10 cellular contexts compared by ENCODE assay signal in the genomic region with DNA sequence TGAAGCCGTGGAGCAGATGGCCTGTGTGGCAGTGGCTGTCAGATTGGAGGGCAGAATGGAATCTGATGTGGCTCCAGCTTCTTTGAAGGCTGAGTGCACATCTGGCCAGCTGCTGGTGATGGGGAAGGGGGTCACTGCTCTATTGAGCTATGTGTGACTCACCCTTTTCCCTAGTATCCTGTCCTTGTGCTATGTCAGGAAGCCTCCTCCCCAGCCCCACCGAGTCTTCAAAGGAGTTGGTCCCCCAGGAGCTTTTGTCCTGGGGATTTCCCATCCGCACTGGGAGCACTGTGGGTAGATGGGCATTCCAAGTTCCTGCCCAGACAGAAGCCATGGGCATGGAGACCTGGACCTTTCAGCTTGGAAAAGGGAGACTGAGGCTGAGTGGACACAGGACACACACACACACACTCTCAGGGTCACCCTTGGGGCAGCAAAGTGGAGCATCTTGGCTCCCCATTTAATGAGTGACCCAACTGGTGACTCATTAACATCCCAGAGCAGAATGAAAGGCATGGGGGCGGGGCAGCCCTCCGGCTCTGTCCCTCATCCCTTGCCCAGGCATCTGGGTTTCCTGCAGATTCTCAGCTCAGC. TPM values are rescaled to one million over a fixed set of nuclear protein-coding genes. Genes with fewer than 3 reads are reported as not detected.
DNase-seq lines count a peak whose midpoint lies in the region; ATAC-seq and TF ChIP-seq lines count a peak whose summit lies in the region.
"Had no signal": no experiment of that assay in that cellular context is flagged by ENCODE, and none has a peak within 500 bp of the region (broad histone marks: within the 10 kb centered on the region; RNA-seq: fewer than 3 reads in every experiment).

No MANE protein-coding gene starts in this region.

- TF ChIP-seq CTCF in heart right ventricle (IDR thresholded peaks at IDR 0.05), result no peak

- no peaks in the 10 kb centered on the region for H3K27me3 ChIP-seq in heart right ventricle

- H3K9me3 ChIP-seq in heart right ventricle, result no peaks in the 10 kb centered on the region

- peak; percentile 71 for DNase-seq in GM04503 (ENCODE audit: low read depth)
- peak; percentile 60 to 62 for DNase-seq in heart right ventricle
- no peak for DNase-seq in skeletal muscle cell (ENCODE audit: low read depth)
- DNase-seq in middle frontal gyrus (ENCODE audit: extremely low spot score, low spot score), result no peak
- no peak for DNase-seq in medulla oblongata (ENCODE audit: extremely low spot score)
- DNase-seq: retina had no signal

- H3K4me3 ChIP-seq in heart right ventricle (peak overlapping the region in 8 of 10 donors; percentile 72 to 99 (median 88)), skeletal muscle cell (ENCODE audit: low read depth, low read length) (peak overlapping the region; percentile 99)

- no peaks in the 10 kb centered on the region for H3K27me3 Mint-ChIP-seq in activated T-helper 17 cell treated with anti-CD3 and anti-CD28 coated beads, Interleukin-2, amount 50 U/mL, for 72 hours

- intact Hi-C loops in heart right ventricle (cut with DNase I), result no loop called here

- H3K4me1 ChIP-seq in heart right ventricle, result peaks cover 26 to 88% (median 69%) of the 10 kb centered on the region in 9 donors

- no peak overlapping the region for H3K4me3 Mint-ChIP-seq in activated T-helper 17 cell treated with anti-CD3 and anti-CD28 coated beads, Interleukin-2, amount 50 U/mL, for 72 hours

- WGBS in heart right ventricle, 2 donors, result 22 to 27% methylated on average over 5 of the region's 5 CpGs

- H3K36me3 ChIP-seq in heart right ventricle, result peaks cover 10 to 53% (median 39%) of the 10 kb centered on the region in 9 donors

- peak overlapping the region; percentile 98 to 100 (median 99) for H3K27ac ChIP-seq in heart right ventricle

- ATAC-seq in activated T-helper 17 cell treated with anti-CD3 and anti-CD28 coated beads, Interleukin-2, amount 50 U/mL, for 72 hours (replicated peaks), result no peak
- ATAC-seq in heart right ventricle (peak in 4 of 8 donors; percentile 22 to 38 (median 28)), GM19463 (IDR thresholded peaks at IDR 0.05; ENCODE audit: unreplicated experiment) (no peak), HG02610 (IDR thresholded peaks at IDR 0.05; ENCODE audit: unreplicated experiment) (no peak)

- H3K27ac Mint-ChIP-seq in activated T-helper 17 cell treated with anti-CD3 and anti-CD28 coated beads, Interleukin-2, amount 50 U/mL, for 72 hours, result peak overlapping the region; percentile 43
- H3K27ac Mint-ChIP-seq: activated T-helper 1 cell treated with anti-CD3 and anti-CD28 coated beads, Interleukin-12 subunit alpha, Interleukin-12 subunit beta, Interleukin-2, Interleukin-4 antibody, amounts not matched to agents 30 ng/mL and 10 ng/mL and 1 ng/mL, durations not matched to agents 14 hours and 24 hours and 36 hours had no signal

- H3K4me1 Mint-ChIP-seq in activated T-helper 17 cell treated with anti-CD3 and anti-CD28 coated beads, Interleukin-2, amount 50 U/mL, for 72 hours, result no peaks in the 10 kb centered on the region

- peaks cover 25% of the 10 kb centered on the region for H3K36me3 Mint-ChIP-seq in activated T-helper 17 cell treated with anti-CD3 and anti-CD28 coated beads, Interleukin-2, amount 50 U/mL, for 72 hours (ENCODE audit: low read depth)

- no peaks in the 10 kb centered on the region for H3K9me3 Mint-ChIP-seq in activated T-helper 17 cell treated with anti-CD3 and anti-CD28 coated beads, Interleukin-2, amount 50 U/mL, for 72 hours
- H3K9me3 Mint-ChIP-seq: activated T-helper 1 cell treated with anti-CD3 and anti-CD28 coated beads, Interleukin-12 subunit alpha, Interleukin-12 subunit beta, Interleukin-2, Interleukin-4 antibody, amounts not matched to agents 30 ng/mL and 10 ng/mL and 1 ng/mL, durations not matched to agents 14 hours and 24 hours and 36 hours had no signal

RNA-seq across cellular contexts. Expression of gene SERPINH1, which starts 3.3 kb away (rescaled TPM):
- 10 to 100 TPM in 1 of 2 donors, 1 to 10 TPM in 1; 8.8 to 10.2 TPM for total RNA-seq in activated T-helper 17 cell treated with anti-CD3 and anti-CD28 coated beads, Interleukin-2, amount 50 U/mL, for 72 hours
- 100 to 1,000 TPM in 1 of 10 donors, 10 to 100 TPM in 9; 31.8 to 130 (median 53.2) TPM for total RNA-seq in heart right ventricle
- polyA plus RNA-seq in heart right ventricle, result 100 to 1,000 TPM in 1 of 2 donors, 10 to 100 TPM in 1; 43.4 to 218 TPM

RNA-seq across cellular contexts. Expression of gene GDPD5, which starts 39.6 kb away (rescaled TPM):
- total RNA-seq in activated T-helper 17 cell treated with anti-CD3 and anti-CD28 coated beads, Interleukin-2, amount 50 U/mL, for 72 hours, result 10 to 100 TPM; 26.8 to 54.2 TPM
- 1 to 10 TPM; 3.3 to 8.0 (median 4.1) TPM for total RNA-seq in heart right ventricle
- polyA plus RNA-seq in heart right ventricle, result 10 to 100 TPM in 1 of 2 donors, 1 to 10 TPM in 1; 3.6 to 10.3 TPM

Comparison
In these comparisons a context has a peak if more than half of its experiments do, and no peak if none do; other contexts are left out.
1. DNase-seq: peak in GM04503 (single experiment) and heart right ventricle (2 of 2); none in skeletal muscle cell (single experiment), middle frontal gyrus (single experiment) and medulla oblongata (single experiment).